Comparison of ENCODE assay signal across 21 cellular contexts in the genomic region with DNA sequence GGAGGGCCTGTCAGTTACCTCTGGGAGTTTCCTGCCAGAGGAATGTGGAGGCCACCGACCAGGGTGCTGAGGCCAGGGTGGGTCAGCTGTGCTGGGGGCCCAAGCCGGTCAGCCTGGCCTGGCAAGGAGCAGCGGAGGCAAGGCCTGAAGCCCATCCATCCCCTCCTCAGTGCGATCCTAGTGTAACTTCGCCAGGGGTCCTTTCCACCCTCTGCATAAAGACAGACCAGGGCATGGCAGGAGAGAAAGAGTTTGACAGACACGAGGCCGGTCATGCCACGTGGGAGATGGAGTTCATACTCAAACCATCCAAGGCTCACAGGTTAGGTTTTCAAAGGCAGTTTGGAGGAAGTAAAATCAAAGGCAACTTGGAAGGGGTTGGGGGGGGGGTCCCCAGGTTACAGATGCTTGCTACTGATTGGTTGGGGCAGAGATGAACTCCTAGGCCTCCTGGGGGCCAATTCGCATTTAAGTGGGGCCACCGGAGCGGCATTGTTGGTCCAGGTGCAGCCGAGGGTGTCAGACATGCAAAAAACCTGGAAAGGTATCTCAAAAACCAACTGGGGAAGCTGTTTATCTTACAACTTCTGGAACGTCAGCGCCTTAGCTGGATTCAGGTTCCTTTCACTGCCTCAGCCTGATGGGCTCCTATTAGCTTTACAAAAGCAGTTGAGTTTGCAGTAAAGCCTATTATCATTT. TPM values are rescaled to one million over a fixed set of nuclear protein-coding genes. Genes with fewer than 3 reads are reported as not detected.
A peak's percentile ranks its signal among the peaks of the same experiment; 100 is the strongest.
DNase-seq lines count a peak whose midpoint lies in the region; ATAC-seq, FAIRE-seq and TF ChIP-seq lines count a peak whose summit lies in the region.
"Had no signal": no experiment of that assay in that cellular context is flagged by ENCODE, and none has a peak within 500 bp of the region (broad histone marks: within the 10 kb centered on the region; RNA-seq: fewer than 3 reads in every experiment).

No MANE protein-coding gene starts in this region.

- H4K20me1 ChIP-seq in GM23338 (replicated peaks; ENCODE audit: insufficient read depth) = no peaks in the 10 kb centered on the region
- no peaks in the 10 kb centered on the region for H4K20me1 ChIP-seq in H1 (replicated peaks in 1 of 2; ENCODE audit: control insufficient read depth in 1 of 2, insufficient read depth in 2 of 2, low read length in 2 of 2)

- H2BK5ac ChIP-seq in H1 (ENCODE audit: low read depth, low read length) = peak overlapping the region; percentile 100
- H2BK5ac ChIP-seq in trophoblast cell (ENCODE audit: low read depth, low read length, poor library complexity) = peak overlapping the region; percentile 54

- H3F3A ChIP-seq in GM23338 (replicated peaks; ENCODE audit: low read depth) = peaks cover 43% of the 10 kb centered on the region

- peaks cover 18% of the 10 kb centered on the region for H3K27me3 Mint-ChIP-seq in GM23338 (ENCODE audit: insufficient read depth, low read depth, poor library complexity)
- H3K27me3 Mint-ChIP-seq: CD4-positive, alpha-beta T cell had no signal

- H2BK20ac ChIP-seq in H1 (ENCODE audit: low read length) = peak overlapping the region; percentile 100

- H3K4me3 ChIP-seq in GM23338 (no peak overlapping the region), H1 (ENCODE audit: extremely low read depth in 1 of 4, insufficient read depth in 2 of 4, low read depth in 3 of 4, low read length in 4 of 4) (no peak overlapping the region; a peak in 1 of 8 replicates), iPS-20b (ENCODE audit: low read length) (peak overlapping the region; percentile 17; the same call in 1 of the 2 replicates), trophoblast cell (ENCODE audit: low read depth, low read length) (no peak overlapping the region)
- H3K4me3 ChIP-seq: A549, SK-N-MC had no signal

- peak overlapping the region; percentile 100 for H2BK120ac ChIP-seq in H1 (replicated peaks; ENCODE audit: low read depth, low read length)
- H2BK120ac ChIP-seq in trophoblast cell (ENCODE audit: insufficient read depth, low read length, poor library complexity) = peak overlapping the region; percentile 66

- H3K27me3 ChIP-seq in GM23338 (ENCODE audit: insufficient read depth) (no peaks in the 10 kb centered on the region), H1 (replicated peaks in 1 of 4; ENCODE audit: control insufficient read depth in 3 of 4, extremely low read depth in 1 of 4, insufficient read depth in 3 of 4, low read length in 3 of 4) (no peaks in the 10 kb centered on the region), iPS-20b (ENCODE audit: insufficient read depth, low read length) (no peaks in the 10 kb centered on the region), trophoblast cell (ENCODE audit: insufficient read depth, low read length) (no peaks in the 10 kb centered on the region)

- H3K36me3 ChIP-seq in GM23338 (ENCODE audit: insufficient read depth) (no peaks in the 10 kb centered on the region), H1 (ENCODE audit: control insufficient read depth in 2 of 4, insufficient read depth in 4 of 4, low read length in 3 of 4) (no peaks in the 10 kb centered on the region), iPS-20b (ENCODE audit: insufficient read depth, low read depth, low read length) (no peaks in the 10 kb centered on the region), trophoblast cell (ENCODE audit: control insufficient read depth in 1 of 2, insufficient read depth in 2 of 2, low read length in 2 of 2) (no peaks in the 10 kb centered on the region)

- H2BK12ac ChIP-seq in H1 (ENCODE audit: low read depth, low read length) (peak overlapping the region; percentile 100), trophoblast cell (ENCODE audit: low read length) (peak overlapping the region; percentile 85)

- H3K14ac ChIP-seq in H1 (ENCODE audit: insufficient read length) = no peak overlapping the region
- H3K14ac ChIP-seq in trophoblast cell (ENCODE audit: low read length) = peak overlapping the region; percentile 55

- H3K9me3 Mint-ChIP-seq in GM23338 = peaks cover 14% of the 10 kb centered on the region; the same call in 2 of the 3 replicates

- H4K91ac ChIP-seq in H1 (replicated peaks; ENCODE audit: insufficient read length, low read length) (peak overlapping the region; percentile 100), trophoblast cell (ENCODE audit: low read depth, low read length) (peak overlapping the region; percentile 92)

- DNase-seq in GM23338 (ENCODE audit: low spot score) (peak; percentile 96), H1 (ENCODE audit: low read depth in 1 of 2, low spot score in 2 of 2) (peak; percentile 84 to 95), trophoblast cell (no peak), DMS153 treated with DMSO at 0.1 percent for 48 hours (lab: John Stamatoyannopoulos, UW; ENCODE audit: unreplicated experiment) (no peak)
- DNase-seq: CD4-positive, alpha-beta T cell; DMS153; HCEC 1CT; MM.1S; NCI-H1092; NCI-H510A; NCI-H748 treated with DMSO at 0.1 percent for 48 hours; SHP77 had no signal

- H4K8ac ChIP-seq in H1 (ENCODE audit: extremely low read depth, insufficient read depth, low read length) (peak overlapping the region; percentile 94), trophoblast cell (ENCODE audit: low read depth, low read length) (peak overlapping the region; percentile 64)

- H3K9ac ChIP-seq in H1 (replicated peaks in 1 of 4; ENCODE audit: extremely low read depth in 1 of 4, low read depth in 3 of 4, low read length in 3 of 4) = peak overlapping the region in 3 of 4 experiments; percentile 29 to 75 (median 67); a peak in 5 of 7 replicates
- peak overlapping the region; percentile 93; the same call in 1 of the 2 replicates for H3K9ac ChIP-seq in iPS-20b (ENCODE audit: low read depth, low read length)
- no peak overlapping the region for H3K9ac ChIP-seq in trophoblast cell (ENCODE audit: low read length)

- H3K27ac ChIP-seq in GM23338 (ENCODE audit: low read depth) = peak overlapping the region; percentile 99
- H3K27ac ChIP-seq in H1 (ENCODE audit: low read depth, low read length) = peak overlapping the region; percentile 95
- H3K27ac ChIP-seq in iPS-20b (ENCODE audit: low read length) = peak overlapping the region; percentile 100
- peak overlapping the region; percentile 15 for H3K27ac ChIP-seq in trophoblast cell (ENCODE audit: low read depth, low read length)
- H3K27ac ChIP-seq: A549, SK-N-MC had no signal

- TF ChIP-seq RAD21 in H1 (IDR thresholded peaks at IDR 0.05 in 1 of 2, conservative IDR thresholded peaks at IDR 0.05 in 1 of 2; ENCODE audit: low read depth in 2 of 2, low read length in 2 of 2) = no peak

- H4K12ac ChIP-seq in trophoblast cell (ENCODE audit: low read depth, low read length) = no peak overlapping the region

- POLR2A ChIA-PET in H1 (lab: Charles Lee; ENCODE audit: partially characterized antibody) = interaction anchor here (0.7 to 2.9 kb wide), 23 partner anchors 9 to 436 kb away, joined by 3 to 14 read pairs (median 4); partner anchors contain the start of gene ZNF347

- peak overlapping the region; percentile 58; the same call in 2 of the 3 replicates for H3K4me3 Mint-ChIP-seq in GM23338
- H3K4me3 Mint-ChIP-seq: CD4-positive, alpha-beta T cell had no signal

- peaks cover 25% of the 10 kb centered on the region for H3K4me1 Mint-ChIP-seq in GM23338

- peak overlapping the region; percentile 98 for H3K56ac ChIP-seq in H1 (replicated peaks; ENCODE audit: insufficient read length, low read depth, low read length)

- H3K4me1 ChIP-seq in GM23338 (ENCODE audit: insufficient read depth) = peaks cover 20% of the 10 kb centered on the region
- H3K4me1 ChIP-seq in H1 (replicated peaks in 1 of 4; ENCODE audit: control insufficient read depth in 3 of 4, insufficient read depth in 4 of 4, low read length in 3 of 4) = peaks cover 4 to 28% (median 20%) of the 10 kb centered on the region in 4 experiments
- H3K4me1 ChIP-seq in iPS-20b (ENCODE audit: insufficient read depth, low read length) = peaks cover 20% of the 10 kb centered on the region
- peaks cover 13 to 14% of the 10 kb centered on the region in 2 experiments for H3K4me1 ChIP-seq in trophoblast cell (ENCODE audit: control insufficient read depth in 1 of 2, insufficient read depth in 2 of 2, low read length in 2 of 2)
- H3K4me1 ChIP-seq: A549 had no signal

- TF ChIP-seq EP300 in H1 (IDR thresholded peaks at IDR 0.05; ENCODE audit: borderline replicate concordance in 1 of 2, low read depth in 2 of 2, low read length in 2 of 2) = peak in 1 of 2 experiments; percentile 94; a peak in 1 of 3 replicates

- H2AK5ac ChIP-seq in H1 (ENCODE audit: low read depth, low read length) (peak overlapping the region; percentile 95), trophoblast cell (ENCODE audit: low read length) (peak overlapping the region; percentile 63)

- no peak overlapping the region for H3K23ac ChIP-seq in H1 (ENCODE audit: insufficient read length)
- peak overlapping the region; percentile 20 for H3K23ac ChIP-seq in trophoblast cell (ENCODE audit: low read length)

- H3K9me2 ChIP-seq in GM23338 (ENCODE audit: insufficient read depth) = no peaks in the 10 kb centered on the region; the same call in 1 of the 2 replicates

- H2AFZ ChIP-seq in GM23338 = no peak overlapping the region
- no peak overlapping the region for H2AFZ ChIP-seq in H1 (ENCODE audit: low read length)
- H2AFZ ChIP-seq in trophoblast cell (ENCODE audit: insufficient read depth, low read length, poor library complexity) = peak overlapping the region; percentile 20

- peak; percentile 92 for FAIRE-seq in H1 (lab: Jason Lieb, UNC)
- FAIRE-seq: A549 had no signal

- H3K27ac Mint-ChIP-seq in GM23338 = peak overlapping the region; percentile 100
- H3K27ac Mint-ChIP-seq: CD4-positive, alpha-beta T cell had no signal

- CTCF ChIA-PET in H1 (lab: Charles Lee; ENCODE audit: partially characterized antibody) = interaction anchor here (0.6 to 6.1 kb wide), 13 partner anchors 13 to 353 kb away, joined by 3 to 52 read pairs (median 3); no protein-coding TSS in a partner anchor

- H3K79me2 ChIP-seq in GM23338 (replicated peaks; ENCODE audit: insufficient read depth) = no peaks in the 10 kb centered on the region; the same call in 1 of the 2 replicates
- no peaks in the 10 kb centered on the region for H3K79me2 ChIP-seq in H1 (ENCODE audit: control insufficient read depth in 1 of 2, insufficient read depth in 2 of 2, low read length in 2 of 2)
- H3K79me2 ChIP-seq in trophoblast cell (ENCODE audit: control insufficient read depth, insufficient read depth, low read length, poor library complexity) = peaks cover 4% of the 10 kb centered on the region

- peak overlapping the region; percentile 100 for H3K18ac ChIP-seq in H1 (ENCODE audit: extremely low read depth, low read length)
- peak overlapping the region; percentile 78 for H3K18ac ChIP-seq in trophoblast cell (ENCODE audit: low read length)

- H3K79me1 ChIP-seq in H1 (ENCODE audit: low read depth, low read length) = no peaks in the 10 kb centered on the region
- peaks cover 46% of the 10 kb centered on the region for H3K79me1 ChIP-seq in trophoblast cell (ENCODE audit: low read length)

- H3K36me3 Mint-ChIP-seq in GM23338 (ENCODE audit: low read depth) = peaks cover 2% of the 10 kb centered on the region; the same call in 1 of the 3 replicates

- 3% methylated on average over 14 of the region's 14 CpGs; no CpG with 5 or more reads in 1 of the 2 experiments for WGBS in H1 (ENCODE audit: extremely low coverage in 1 of 2, insufficient coverage in 1 of 2, insufficient read length in 1 of 2, insufficient replicate concordance in 2 of 2, low coverage in 1 of 2, low lambda C conversion rate in 2 of 2, missing lambda C conversion rate in 1 of 2), 2 experiments
- WGBS in trophoblast cell (ENCODE audit: extremely low coverage, insufficient coverage, insufficient read length) = no CpG with 5 or more reads among the region's 14 CpGs

- TF ChIP-seq POLR2A in H1 (IDR thresholded peaks at IDR 0.05; ENCODE audit: control extremely low read depth in 1 of 2, low read depth in 2 of 2, low read length in 2 of 2) = peak in 1 of 2 experiments; percentile 65; a peak in 1 of 3 replicates

- peak overlapping the region; percentile 1; the same call in 1 of the 2 replicates for H3K4me2 ChIP-seq in GM23338
- H3K4me2 ChIP-seq in H1 (ENCODE audit: insufficient read depth in 1 of 2, low read depth in 2 of 2, low read length in 2 of 2) = peak overlapping the region; percentile 54 to 55
- no peak overlapping the region for H3K4me2 ChIP-seq in trophoblast cell (ENCODE audit: low read length)
- H3K4me2 ChIP-seq: A549 had no signal

- no peaks in the 10 kb centered on the region for H3K9me3 ChIP-seq in H1 (ENCODE audit: insufficient read depth in 2 of 2, low read depth in 1 of 2, low read length in 1 of 2)
- H3K9me3 ChIP-seq in iPS-20b (ENCODE audit: insufficient read depth, low read depth, low read length) = no peaks in the 10 kb centered on the region
- no peaks in the 10 kb centered on the region for H3K9me3 ChIP-seq in trophoblast cell (ENCODE audit: insufficient read depth, low read depth, low read length)

- ATAC-seq in GM23338 (peak; percentile 75), GM18858 (IDR thresholded peaks at IDR 0.05; ENCODE audit: unreplicated experiment) (no peak), GM19397 (IDR thresholded peaks at IDR 0.05; ENCODE audit: unreplicated experiment) (no peak)
- ATAC-seq: A549 had no signal

- TF ChIP-seq CTCF in GM23338 (conservative IDR thresholded peaks at IDR 0.05; ENCODE audit: low read depth in 2 of 2) (no peak), H1 (IDR thresholded peaks at IDR 0.05; ENCODE audit: control extremely low read depth in 1 of 3, insufficient read depth in 1 of 3, low read depth in 1 of 3, low read length in 3 of 3) (no peak; a peak in 1 of 4 replicates)

- H2BK15ac ChIP-seq in H1 (ENCODE audit: low read length) = peak overlapping the region; percentile 98; the same call in 1 of the 2 replicates

- no peaks in the 10 kb centered on the region for H3K23me2 ChIP-seq in H1 (ENCODE audit: low read depth, low read length)

- peak overlapping the region; percentile 99 for H4K5ac ChIP-seq in H1 (ENCODE audit: insufficient read length, low read depth, low read length)

- H3K4ac ChIP-seq in H1 (replicated peaks; ENCODE audit: insufficient read length, low read depth, low read length) (peak overlapping the region; percentile 100), trophoblast cell (ENCODE audit: low read depth, low read length) (peak overlapping the region; percentile 6)

RNA-seq across cellular contexts. Expression of gene DPRX, which starts 36.8 kb away (rescaled TPM):
- total RNA-seq in GM23338 (2014; rRNA removed; shearing (Covaris generic)) = not detected in 2 replicates
- polyA plus RNA-seq in GM23338 (2016; fragmentation: Nextera tagmentation; extraction: Ambion mirVana) (not detected in 2 replicates), H1 (2011; rRNA removed) (not detected in 2 replicates)
- not detected in 2 replicates for total RNA-seq in H1 (2021; fragmentation: NEBNext Ultra II Directional; extraction: Animal tissue kit (Norgen Biotek cat#: 25700))
- polyA plus RNA-seq in H1 (2011; cell fraction: cytosol; rRNA removed) = not detected
- polyA plus RNA-seq in H1 (2011; cell fraction: nucleus; rRNA removed) = not detected
- not detected in 4 replicates for polyA plus RNA-seq in H1 (2012, experiment 1 of 2)
- not detected for polyA plus RNA-seq in H1 (2012, experiment 2 of 2)
- 0.10 TPM for polyA plus RNA-seq in H1 (2013, experiment 1 of 2)
- not detected for polyA plus RNA-seq in H1 (2013, experiment 2 of 2)
- not detected in 2 replicates for polyA minus RNA-seq in H1 (2011; rRNA and poly(A)+ RNA removed)
- polyA minus RNA-seq in H1 (2011; cell fraction: cytosol; rRNA and poly(A)+ RNA removed) = not detected
- not detected for polyA minus RNA-seq in H1 (2011; cell fraction: nucleus; rRNA and poly(A)+ RNA removed)
- polyA plus RNA-seq in trophoblast cell (2013) = 0.29 and 0.43 TPM in 2 replicates
- total RNA-seq: CD4-positive, alpha-beta T cell; HT-29; LHCN-M2; RPMI7951 had no signal
- polyA plus RNA-seq: A549, BJ had no signal

RNA-seq across cellular contexts. Expression of gene ZNF331, which starts 57.0 kb away (rescaled TPM):
- total RNA-seq in GM23338 (2014; rRNA removed; shearing (Covaris generic)) = 33.7 and 36.2 TPM in 2 replicates
- polyA plus RNA-seq in GM23338 (2016; fragmentation: Nextera tagmentation; extraction: Ambion mirVana) = 32.7 and 46.5 TPM in 2 replicates
- total RNA-seq in H1 (2021; fragmentation: NEBNext Ultra II Directional; extraction: Animal tissue kit (Norgen Biotek cat#: 25700)) = 36.7 and 44.1 TPM in 2 replicates
- 30.0 and 43.7 TPM in 2 replicates for polyA plus RNA-seq in H1 (2011; rRNA removed)
- polyA plus RNA-seq in H1 (2011; cell fraction: cytosol; rRNA removed) = 62.0 TPM
- polyA plus RNA-seq in H1 (2011; cell fraction: nucleus; rRNA removed) = 81.9 TPM
- polyA plus RNA-seq in H1 (2012, experiment 1 of 2) = 39.8 to 55.6 TPM (median 46.6 TPM) in 4 replicates
- 4.6 TPM for polyA plus RNA-seq in H1 (2012, experiment 2 of 2)
- 30.5 TPM for polyA plus RNA-seq in H1 (2013, experiment 1 of 2)
- 26.8 TPM for polyA plus RNA-seq in H1 (2013, experiment 2 of 2)
- polyA minus RNA-seq in H1 (2011; rRNA and poly(A)+ RNA removed) = 34.3 and 35.5 TPM in 2 replicates
- 22.2 TPM for polyA minus RNA-seq in H1 (2011; cell fraction: cytosol; rRNA and poly(A)+ RNA removed)
- 48.1 TPM for polyA minus RNA-seq in H1 (2011; cell fraction: nucleus; rRNA and poly(A)+ RNA removed)
- polyA plus RNA-seq in trophoblast cell (2013) = 22.2 and 23.3 TPM in 2 replicates

Comparison
In these comparisons a context has a peak if more than half of its experiments do, and no peak if none do; other contexts are left out.
1. DNase-seq: peak in GM23338 (single experiment) and H1 (2 of 2); none in trophoblast cell (0 of 2) and DMS153 treated with DMSO at 0.1 percent for 48 hours (single experiment).
2. H3K27ac ChIP-seq: peak in every context shown above with its lines; median percentile 100 in iPS-20b; 99 in GM23338; 95 in H1; 15 in trophoblast cell.